In the genomic region with DNA sequence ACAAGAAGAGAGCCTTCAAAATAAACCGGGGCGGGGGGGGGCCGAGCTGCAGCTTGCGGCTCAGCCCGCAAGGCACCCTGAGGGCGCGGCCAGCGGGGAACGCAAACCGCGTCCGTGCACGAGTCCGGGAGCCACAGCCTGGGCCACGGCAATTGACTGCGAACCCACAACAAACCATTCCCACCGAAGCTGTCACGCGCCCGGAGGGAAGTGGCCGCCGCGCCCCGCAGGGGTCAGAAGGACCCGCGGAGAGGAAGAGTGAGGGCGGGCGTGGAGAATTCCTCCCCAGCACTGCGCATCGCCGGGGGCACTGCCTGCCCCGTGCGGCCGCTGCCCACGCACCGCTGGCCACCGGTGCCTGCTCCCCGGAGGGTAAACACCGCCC, we compare ENCODE assay signal across 8 cellular contexts. TPM values are rescaled to one million over a fixed set of nuclear protein-coding genes. Genes with fewer than 3 reads are reported as not detected.
DNase-seq lines count a peak whose midpoint lies in the region; ATAC-seq, FAIRE-seq and TF ChIP-seq lines count a peak whose summit lies in the region.

No MANE protein-coding gene starts in this region.

- BruUV-seq in K562 (replicated peaks; lab: Mats Ljungman, UMichigan): no TSS peak

- H3K4me2 ChIP-seq in OCI-LY1 (ENCODE audit: low read length) (peak overlapping the region; percentile 68), K562 (ENCODE audit: insufficient read depth, low read length) (peak overlapping the region; percentile 76)

- no peaks in the 10 kb centered on the region for H3K9me3 ChIP-seq in OCI-LY1 (ENCODE audit: low read length)
- no peaks in the 10 kb centered on the region for H3K9me3 ChIP-seq in K562 (replicated peaks; ENCODE audit: control insufficient read depth, insufficient read depth, low read depth, low read length)
- no peaks in the 10 kb centered on the region for H3K9me3 ChIP-seq in kidney (ENCODE audit: control insufficient read depth in 1 of 2, low read length in 2 of 2)

- no peak for TF ChIP-seq CTCF in OCI-LY1 (IDR thresholded peaks at IDR 0.05; ENCODE audit: low read length)
- no peak for TF ChIP-seq CTCF in K562 (IDR thresholded peaks at IDR 0.05 in 2 of 3, conservative IDR thresholded peaks at IDR 0.05 in 1 of 3; ENCODE audit: insufficient read depth in 2 of 3, low read depth in 1 of 3, low read length in 3 of 3)
- TF ChIP-seq CTCF in kidney (IDR thresholded peaks at IDR 0.05; ENCODE audit: borderline replicate concordance, extremely low read depth, insufficient read depth): no peak

- H2AFZ ChIP-seq in ACC112 (ENCODE audit: low read length, unreplicated experiment) (peak overlapping the region; percentile 47), OCI-LY1 (ENCODE audit: low read length) (no peak overlapping the region), K562 (ENCODE audit: low read depth, low read length) (peak overlapping the region; percentile 75)

- no peaks in the 10 kb centered on the region for H3F3A ChIP-seq in OCI-LY1 (ENCODE audit: insufficient read depth, low read length)

- TF ChIP-seq RAD21 in K562 (CRISPR knock-in tag; conservative IDR thresholded peaks at IDR 0.05 in 1 of 2, IDR thresholded peaks at IDR 0.05 in 1 of 2): no peak

- POLR2A ChIA-PET in K562 (lab: Yijun Ruan, JAX): interaction anchor here (0.7 to 2.2 kb wide), 4 partner anchors 11 to 276 kb away, joined by 3 to 8 read pairs (median 4); no protein-coding TSS in a partner anchor

- intact Hi-C loops in K562 (cut with micrococcal nuclease) (loop anchor here (5.0 to 10.0 kb wide), 2 partner anchors 83 to 171 kb away; no protein-coding TSS in a partner anchor), kidney (cut with DNase I) (no loop called here)

- DNase-seq in K562 (ENCODE audit: extremely low read depth in 1 of 4, low spot score in 3 of 4): peak; percentile 37 to 56 (median 48)
- DNase-seq in kidney: peak; percentile 84
- DNase-seq in stimulated activated CD8-positive, alpha-beta memory T cell treated with anti-CD3 and anti-CD28 coated beads, Interleukin-4, amount 100 ng/mL, for 48 hours: peak; percentile 53
- DNase-seq in amniotic stem cell (lab: John Stamatoyannopoulos, UW): no peak
- DNase-seq in NCI-H2171 (lab: John Stamatoyannopoulos, UW): no peak

- H3K27me3 ChIP-seq in ACC112 (ENCODE audit: insufficient read depth, low read length): no peaks in the 10 kb centered on the region
- H3K27me3 ChIP-seq in OCI-LY1 (ENCODE audit: insufficient read depth, low read length): no peaks in the 10 kb centered on the region
- no peaks in the 10 kb centered on the region for H3K27me3 ChIP-seq in K562 (ENCODE audit: control insufficient read depth in 2 of 2, insufficient read depth in 2 of 2, low read length in 2 of 2)

- H3K36me3 ChIP-seq in ACC112 (ENCODE audit: insufficient read depth, low read length): no peaks in the 10 kb centered on the region
- no peaks in the 10 kb centered on the region for H3K36me3 ChIP-seq in OCI-LY1 (ENCODE audit: insufficient read depth, low read length)
- no peaks in the 10 kb centered on the region for H3K36me3 ChIP-seq in K562 (ENCODE audit: control insufficient read depth, insufficient read depth, low read length)
- H3K36me3 ChIP-seq in kidney (ENCODE audit: control insufficient read depth in 1 of 2, insufficient read depth in 2 of 2, low read length in 2 of 2): no peaks in the 10 kb centered on the region

- H3K79me2 ChIP-seq in ACC112 (ENCODE audit: control insufficient read depth, insufficient read depth, low read length, unreplicated experiment): peaks cover 33% of the 10 kb centered on the region
- H3K79me2 ChIP-seq in OCI-LY1 (ENCODE audit: insufficient read depth, low read length): no peaks in the 10 kb centered on the region
- H3K79me2 ChIP-seq in K562 (ENCODE audit: control insufficient read depth, insufficient read depth, low read length): peaks cover 26% of the 10 kb centered on the region

- H3K9ac ChIP-seq in OCI-LY1 (ENCODE audit: low read length) (no peak overlapping the region; the same call in 1 of the 2 replicates), K562 (ENCODE audit: insufficient read depth in 1 of 2, low read depth in 2 of 2, low read length in 2 of 2) (peak overlapping the region; percentile 53 to 98; a peak in 3 of 4 replicates), kidney (ENCODE audit: low read length in 2 of 2) (peak overlapping the region; percentile 12 to 53)

- H3K4me3 ChIP-seq in ACC112 (ENCODE audit: low read depth, low read length): peak overlapping the region; percentile 99
- H3K4me3 ChIP-seq in OCI-LY1 (ENCODE audit: low read depth, low read length, poor library complexity, severe bottlenecking): peak overlapping the region; percentile 53
- H3K4me3 ChIP-seq in K562: peak overlapping the region; percentile 92
- peak overlapping the region; percentile 88 to 96 for H3K4me3 ChIP-seq in kidney (ENCODE audit: low read length in 2 of 2)

- H3K9me1 ChIP-seq in K562 (ENCODE audit: control insufficient read depth, insufficient read depth, low read length): no peaks in the 10 kb centered on the region

- TF ChIP-seq EP300 in K562 (IDR thresholded peaks at IDR 0.05; ENCODE audit: low read length): no peak

- no peak for TF ChIP-seq POLR2A in K562 (conservative IDR thresholded peaks at IDR 0.05)

- ATAC-seq in GM19455 (IDR thresholded peaks at IDR 0.05; ENCODE audit: unreplicated experiment): peak; percentile 9
- peak; percentile 63 for ATAC-seq in K562

- peaks cover 20% of the 10 kb centered on the region for H3K4me1 ChIP-seq in ACC112 (ENCODE audit: control insufficient read depth, insufficient read depth, low read length, unreplicated experiment)
- H3K4me1 ChIP-seq in OCI-LY1 (ENCODE audit: insufficient read depth, low read length, severe bottlenecking): peaks cover 4% of the 10 kb centered on the region
- H3K4me1 ChIP-seq in K562 (replicated peaks in 1 of 2; ENCODE audit: control insufficient read depth in 2 of 2, insufficient read depth in 2 of 2, low read length in 2 of 2): peaks cover 14 to 21% of the 10 kb centered on the region in 2 experiments; a peak in 4 of 5 replicates
- H3K4me1 ChIP-seq in kidney (ENCODE audit: control insufficient read depth in 1 of 2, insufficient read depth in 1 of 2, low read depth in 1 of 2, low read length in 2 of 2): no peaks in the 10 kb centered on the region

- FAIRE-seq in K562 (lab: Jason Lieb, UNC) (no peak), kidney (lab: Jason Lieb, UNC) (no peak)

- CTCF ChIA-PET in K562 (lab: Yijun Ruan, JAX; ENCODE audit: low intra/inter-chr PET ratio): no interaction called here

- in situ Hi-C loops in K562 (cut with MboI): no loop called here

- H3K9me2 ChIP-seq in OCI-LY1 (ENCODE audit: low read depth, low read length): no peaks in the 10 kb centered on the region

- 2% methylated on average over 23 of the region's 39 CpGs for WGBS in K562 (ENCODE audit: insufficient coverage, low coverage, missing lambda C conversion rate)

- no peaks in the 10 kb centered on the region for H4K20me1 ChIP-seq in OCI-LY1 (ENCODE audit: insufficient read depth, low read length)
- no peaks in the 10 kb centered on the region for H4K20me1 ChIP-seq in K562 (replicated peaks; ENCODE audit: control insufficient read depth, insufficient read depth, low read length)

- peak overlapping the region; percentile 30; the same call in 1 of the 2 replicates for H3K27ac ChIP-seq in ACC112 (ENCODE audit: low read depth, low read length)
- H3K27ac ChIP-seq in OCI-LY1 (ENCODE audit: low read depth, low read length, poor library complexity, severe bottlenecking): no peak overlapping the region
- H3K27ac ChIP-seq in K562 (ENCODE audit: extremely low read depth, low read depth, low read length): peak overlapping the region; percentile 50; the same call in 2 of the 3 replicates
- peak overlapping the region; percentile 88 to 90 for H3K27ac ChIP-seq in kidney (ENCODE audit: low read depth in 2 of 2, low read length in 2 of 2)

TF ChIP-seq in K562, 482 proteins besides CTCF, POLR2A, EP300 and RAD21 (continues in another document):
- peak; percentile 64 for TF ChIP-seq RBBP5 (IDR thresholded peaks at IDR 0.05; ENCODE audit: borderline replicate concordance, insufficient read depth, low read length, poor library complexity, severe bottlenecking)
- TF ChIP-seq, protein P1, sequence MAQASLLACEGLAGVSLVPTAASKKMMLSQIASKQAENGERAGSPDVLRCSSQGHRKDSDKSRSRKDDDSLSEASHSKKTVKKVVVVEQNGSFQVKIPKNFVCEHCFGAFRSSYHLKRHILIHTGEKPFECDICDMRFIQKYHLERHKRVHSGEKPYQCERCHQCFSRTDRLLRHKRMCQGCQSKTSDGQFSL (CRISPR knock-in tag; IDR thresholded peaks at IDR 0.05): peak; percentile 77
- TF ChIP-seq, protein P1 (tag; IDR thresholded peaks at IDR 0.05): peak in 1 of 2 experiments; percentile 56; a peak in 2 of 4 replicates
- 0 out of 2 replicates have a peak, but pooled peaks have one; percentile 73 for TF ChIP-seq HNRNPL (IDR thresholded peaks at IDR 0.05; ENCODE audit: low read depth, low read length)
- peak; percentile 41 for TF ChIP-seq EGR1 (conservative IDR thresholded peaks at IDR 0.05)

RNA-seq across cellular contexts. Expression of a gene that starts 0.6 kb away (rescaled TPM):
- 43.1 and 60.3 TPM in 2 replicates for total RNA-seq in K562 (2011; cell fraction: chromatin; rRNA removed; ENCODE audit: low replicate concordance)
- 42.9 and 43.6 TPM in 2 replicates for total RNA-seq in K562 (2011; cell fraction: nucleolus; rRNA removed)
- 48.7 and 58.8 TPM in 2 replicates for total RNA-seq in K562 (2011; cell fraction: nucleoplasm; rRNA removed)
- total RNA-seq in K562 (2014; rRNA removed): 13.8 and 14.1 TPM in 2 replicates
- 15.1 and 15.6 TPM in 2 replicates for total RNA-seq in K562 (2014; rRNA removed; fragmentation: Illumina TruSeq; extraction: Trizol)
- total RNA-seq in K562 (2015; rRNA removed; fragmentation: Illumina TruSeq; extraction: Trizol): 15.3 and 16.4 TPM in 2 replicates
- 18.6 and 19.9 TPM in 2 replicates for total RNA-seq in K562 (2021)
- polyA plus RNA-seq in K562 (2011; rRNA removed): 14.8 and 16.9 TPM in 2 replicates
- polyA plus RNA-seq in K562 (2011; cell fraction: cytosol; rRNA removed): 12.3 and 15.5 TPM in 2 replicates
- 13.4 and 16.7 TPM in 2 replicates for polyA plus RNA-seq in K562 (2011; cell fraction: nucleus; rRNA removed)
- 13.6 and 14.0 TPM in 2 replicates for polyA plus RNA-seq in K562 (2012)
- polyA plus RNA-seq in K562 (2014; fragmentation: Illumina TruSeq; extraction: Trizol): 22.9 and 32.4 TPM in 2 replicates
- 1 to 10 TPM; 3.6 to 4.3 TPM for polyA plus RNA-seq in K562 (2014; fragmentation: Nextera tagmentation; extraction: Ambion mirVana)
- polyA plus RNA-seq in K562 (2014; rRNA removed): 7.5 and 9.1 TPM in 2 replicates
- polyA minus RNA-seq in K562 (2011; rRNA and poly(A)+ RNA removed): 42.2 and 54.3 TPM in 2 replicates
- polyA minus RNA-seq in K562 (2011; cell fraction: cytosol; rRNA and poly(A)+ RNA removed): 20.2 and 22.8 TPM in 2 replicates
- polyA minus RNA-seq in K562 (2011; cell fraction: nucleus; rRNA and poly(A)+ RNA removed): 18.8 and 26.4 TPM in 2 replicates
- total RNA-seq in kidney: 57.9 TPM
- polyA plus RNA-seq in kidney (ENCODE audit: insufficient read depth, low read depth, low replicate concordance): 15.8 TPM

Comparison
In these comparisons a context has a peak if more than half of its experiments do, and no peak if none do; other contexts are left out.
1. DNase-seq: peak in K562 (4 of 4), kidney (single experiment) and stimulated activated CD8-positive, alpha-beta memory T cell treated with anti-CD3 and anti-CD28 coated beads, Interleukin-4, amount 100 ng/mL, for 48 hours (single experiment); none in amniotic stem cell (single experiment) and NCI-H2171 (single experiment).
2. Peak in every context shown above with its lines, with median percentiles within 50 percentile points of each other: H3K4me3 ChIP-seq.